9 cellular contexts compared by ENCODE assay signal in genomic region chr20:51752343-51752951, GRCh38. TPM values are rescaled to one million over a fixed set of nuclear protein-coding genes. Genes with fewer than 3 reads are reported as not detected.
DNase-seq lines count a peak whose midpoint lies in the region; ATAC-seq and TF ChIP-seq lines count a peak whose summit lies in the region.
"Had no signal": no experiment of that assay in that cellular context is flagged by ENCODE, and none has a peak within 500 bp of the region (broad histone marks: within the 10 kb centered on the region; RNA-seq: fewer than 3 reads in every experiment).

No MANE protein-coding gene starts in this region.

- in situ Hi-C loops in gastrocnemius medialis (cut with MboI; ENCODE audit: low sequenced_read_pairs in 4 of 4), result no loop called here

- no peaks in the 10 kb centered on the region for H3K36me3 ChIP-seq in gastrocnemius medialis

- DNase-seq in ELR (ENCODE audit: low read depth) (peak; percentile 94), foreskin fibroblast (peak; percentile 77 to 86), gastrocnemius medialis (no peak), HuH-7 (ENCODE audit: low spot score) (no peak)
- no peak for DNase-seq in activated T-cell treated with anti-CD3 and anti-CD28 coated beads, Interleukin-2, amount 50 U/mL, for 48 hours
- DNase-seq: NCI-H187 treated with DMSO at 0.1 percent for 48 hours had no signal

- H3K4me3 ChIP-seq in foreskin fibroblast (ENCODE audit: low read depth in 1 of 2, low read length in 2 of 2) (no peak overlapping the region), gastrocnemius medialis (no peak overlapping the region)

- H3K27ac ChIP-seq in VCaP (peak overlapping the region; percentile 74), gastrocnemius medialis (peak overlapping the region; percentile 1 to 68 (median 45))

- no peaks in the 10 kb centered on the region for H3K27me3 ChIP-seq in gastrocnemius medialis

- H3K4me1 ChIP-seq in gastrocnemius medialis, result peaks cover 14 to 30% of the 10 kb centered on the region in 2 donors

- no peaks in the 10 kb centered on the region for H3K9me3 ChIP-seq in gastrocnemius medialis

- intact Hi-C loops in gastrocnemius medialis (cut with DNase I; ENCODE audit: low total_unique reads), result no loop called here

- peak; percentile 50 to 62 for ATAC-seq in gastrocnemius medialis
- no peak for ATAC-seq in GM21825 (IDR thresholded peaks at IDR 0.05; ENCODE audit: unreplicated experiment)
- no peak for ATAC-seq in GM19452 (IDR thresholded peaks at IDR 0.05; ENCODE audit: unreplicated experiment)

- TF ChIP-seq CTCF in VCaP (conservative IDR thresholded peaks at IDR 0.05) (no peak), foreskin fibroblast (IDR thresholded peaks at IDR 0.05; ENCODE audit: low read depth, low read length) (no peak), gastrocnemius medialis (IDR thresholded peaks at IDR 0.05 in 4 of 5, conservative IDR thresholded peaks at IDR 0.05 in 1 of 5) (no peak)

- TF ChIP-seq POLR2A in gastrocnemius medialis (IDR thresholded peaks at IDR 0.05), result no peak

RNA-seq across cellular contexts. Expression of gene ATP9A, which starts 15.7 kb away (rescaled TPM):
- total RNA-seq in gastrocnemius medialis, result 10 to 100 TPM; 11.8 to 34.8 (median 20.8) TPM

RNA-seq across cellular contexts. Expression of gene SALL4, which starts 49.9 kb away (rescaled TPM):
- not detected for total RNA-seq in gastrocnemius medialis

Comparison
In these comparisons a context has a peak if more than half of its experiments do, and no peak if none do; other contexts are left out.
1. DNase-seq: peak in ELR (single experiment) and foreskin fibroblast (2 of 2); none in gastrocnemius medialis (0 of 2), HuH-7 (single experiment) and activated T-cell treated with anti-CD3 and anti-CD28 coated beads, Interleukin-2, amount 50 U/mL, for 48 hours (0 of 2).
2. ATAC-seq: peak in gastrocnemius medialis (2 of 2); none in GM21825 (single experiment) and GM19452 (single experiment).